ENCODE assay signal across 11 cellular contexts in genomic region chr6:5672581-5673011, GRCh38.
A peak's percentile ranks its signal among the peaks of the same experiment; 100 is the strongest.
DNase-seq lines count a peak whose midpoint lies in the region; ATAC-seq, FAIRE-seq and TF ChIP-seq lines count a peak whose summit lies in the region.
"Had no signal": no experiment of that assay in that cellular context is flagged by ENCODE, and none has a peak within 500 bp of the region (broad histone marks: within the 10 kb centered on the region; RNA-seq: fewer than 3 reads in every experiment).

No MANE protein-coding gene starts in this region.

- ATAC-seq in K562 (peak; percentile 61), HG03280 (IDR thresholded peaks at IDR 0.05; ENCODE audit: unreplicated experiment) (no peak), GM18517 (IDR thresholded peaks at IDR 0.05; ENCODE audit: unreplicated experiment) (no peak)

- H3K79me2 ChIP-seq in K562 (ENCODE audit: control insufficient read depth, insufficient read depth, low read length) = no peaks in the 10 kb centered on the region

- H3K27me3 ChIP-seq in cardiac muscle cell (no peaks in the 10 kb centered on the region), K562 (ENCODE audit: control insufficient read depth in 2 of 2, insufficient read depth in 2 of 2, low read length in 2 of 2) (no peaks in the 10 kb centered on the region), uterus (no peaks in the 10 kb centered on the region)

- peak; percentile 24 to 77 for DNase-seq in cardiac muscle cell (ENCODE audit: low read depth in 1 of 2, low spot score in 1 of 2)
- DNase-seq in cardiac septum (ENCODE audit: low spot score) = no peak
- DNase-seq in K562 (ENCODE audit: extremely low read depth in 1 of 4, low spot score in 3 of 4) = peak in 3 of 4 experiments; percentile 23 to 53 (median 45)
- DNase-seq in left kidney (ENCODE audit: low read depth, low spot score) = peak; percentile 76
- DNase-seq in uterus = peak; percentile 60 to 67
- DNase-seq in LoVo (ENCODE audit: low spot score) = no peak
- DNase-seq: activated naive CD4-positive, alpha-beta T cell treated with anti-CD3 and anti-CD28 coated beads for 36 hours; NCI-H2171 had no signal

- no peak overlapping the region for H2AFZ ChIP-seq in K562 (ENCODE audit: low read depth, low read length)

- in situ Hi-C loops in K562 (cut with MboI) = no loop called here

- H3K9ac ChIP-seq in K562 (ENCODE audit: insufficient read depth in 1 of 2, low read depth in 2 of 2, low read length in 2 of 2) = no peak overlapping the region

- intact Hi-C loops in cardiac septum (cut with DNase I) (no loop called here), K562 (cut with micrococcal nuclease) (loop anchor here (5.0 kb wide), 1 partner anchor 200 kb away; no protein-coding TSS in a partner anchor), uterus (cut with DNase I; ENCODE audit: low total_unique reads) (no loop called here)

- H3K9me3 ChIP-seq in cardiac muscle cell (ENCODE audit: low read depth) (no peaks in the 10 kb centered on the region), K562 (replicated peaks; ENCODE audit: control insufficient read depth, insufficient read depth, low read depth, low read length) (no peaks in the 10 kb centered on the region), uterus (no peaks in the 10 kb centered on the region)

- H3K4me2 ChIP-seq in K562 (ENCODE audit: insufficient read depth, low read length) = no peak overlapping the region

- no peaks in the 10 kb centered on the region for H4K20me1 ChIP-seq in K562 (replicated peaks; ENCODE audit: control insufficient read depth, insufficient read depth, low read length)

- POLR2A ChIA-PET in K562 (lab: Yijun Ruan, JAX) = interaction anchor here (0.6 to 1.2 kb wide), 4 partner anchors 8 to 227 kb away, joined by 3 to 5 read pairs (median 4); no protein-coding TSS in a partner anchor

- TF ChIP-seq CTCF in cardiac muscle cell (IDR thresholded peaks at IDR 0.05; ENCODE audit: low read depth, low read length) (no peak), K562 (IDR thresholded peaks at IDR 0.05 in 2 of 3, conservative IDR thresholded peaks at IDR 0.05 in 1 of 3; ENCODE audit: insufficient read depth in 2 of 3, low read depth in 1 of 3, low read length in 3 of 3) (no peak), uterus (IDR thresholded peaks at IDR 0.05) (no peak)

- no TSS peak for BruUV-seq in K562 (replicated peaks; lab: Mats Ljungman, UMichigan)

- TF ChIP-seq RAD21 in K562 (CRISPR knock-in tag; conservative IDR thresholded peaks at IDR 0.05 in 1 of 2, IDR thresholded peaks at IDR 0.05 in 1 of 2) = no peak

- no peaks in the 10 kb centered on the region for H3K9me1 ChIP-seq in K562 (ENCODE audit: control insufficient read depth, insufficient read depth, low read length)

- TF ChIP-seq EP300 in K562 (IDR thresholded peaks at IDR 0.05; ENCODE audit: low read length) = no peak

- H3K36me3 ChIP-seq in cardiac muscle cell (no peaks in the 10 kb centered on the region), K562 (ENCODE audit: control insufficient read depth, insufficient read depth, low read length) (no peaks in the 10 kb centered on the region), uterus (no peaks in the 10 kb centered on the region)

- H3K27ac ChIP-seq in cardiac muscle cell (no peak overlapping the region), K562 (ENCODE audit: extremely low read depth, low read depth, low read length) (no peak overlapping the region), uterus (peak overlapping the region; percentile 50 to 70)
- H3K27ac ChIP-seq: C4-2B had no signal

- CTCF ChIA-PET in K562 (lab: Yijun Ruan, JAX; ENCODE audit: low intra/inter-chr PET ratio) = no interaction called here

- WGBS in K562 (ENCODE audit: insufficient coverage, low coverage, missing lambda C conversion rate) = 10% methylated on average over 3 of the region's 3 CpGs

- peak; percentile 70 for FAIRE-seq in K562 (lab: Jason Lieb, UNC)

- H3K4me3 ChIP-seq in cardiac muscle cell = no peak overlapping the region
- no peak overlapping the region for H3K4me3 ChIP-seq in K562
- H3K4me3 ChIP-seq in uterus = no peak overlapping the region

- peaks cover 29% of the 10 kb centered on the region for H3K4me1 ChIP-seq in cardiac muscle cell (ENCODE audit: low read depth)
- H3K4me1 ChIP-seq in K562 (replicated peaks in 1 of 2; ENCODE audit: control insufficient read depth in 2 of 2, insufficient read depth in 2 of 2, low read length in 2 of 2) = peaks cover 0 to 17% of the 10 kb centered on the region in 2 experiments; a peak in 4 of 5 replicates
- peaks cover 0 to 9% of the 10 kb centered on the region in 2 donors for H3K4me1 ChIP-seq in uterus

- TF ChIP-seq POLR2A in K562 (conservative IDR thresholded peaks at IDR 0.05) = no peak
- no peak for TF ChIP-seq POLR2A in uterus (IDR thresholded peaks at IDR 0.05)

TF ChIP-seq in K562, 482 proteins besides CTCF, POLR2A, EP300 and RAD21 (continues in another document):
- TF ChIP-seq REST (CRISPR knock-in tag; IDR thresholded peaks at IDR 0.05; ENCODE audit: low read depth) = no peak
- TF ChIP-seq, protein P1, sequence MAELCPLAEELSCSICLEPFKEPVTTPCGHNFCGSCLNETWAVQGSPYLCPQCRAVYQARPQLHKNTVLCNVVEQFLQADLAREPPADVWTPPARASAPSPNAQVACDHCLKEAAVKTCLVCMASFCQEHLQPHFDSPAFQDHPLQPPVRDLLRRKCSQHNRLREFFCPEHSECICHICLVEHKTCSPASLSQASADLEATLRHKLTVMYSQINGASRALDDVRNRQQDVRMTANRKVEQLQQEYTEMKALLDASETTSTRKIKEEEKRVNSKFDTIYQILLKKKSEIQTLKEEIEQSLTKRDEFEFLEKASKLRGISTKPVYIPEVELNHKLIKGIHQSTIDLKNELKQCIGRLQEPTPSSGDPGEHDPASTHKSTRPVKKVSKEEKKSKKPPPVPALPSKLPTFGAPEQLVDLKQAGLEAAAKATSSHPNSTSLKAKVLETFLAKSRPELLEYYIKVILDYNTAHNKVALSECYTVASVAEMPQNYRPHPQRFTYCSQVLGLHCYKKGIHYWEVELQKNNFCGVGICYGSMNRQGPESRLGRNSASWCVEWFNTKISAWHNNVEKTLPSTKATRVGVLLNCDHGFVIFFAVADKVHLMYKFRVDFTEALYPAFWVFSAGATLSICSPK (IDR thresholded peaks at IDR 0.05; ENCODE audit: borderline replicate concordance) = no peak
- TF ChIP-seq MAFK (IDR thresholded peaks at IDR 0.05; ENCODE audit: low read length) = peak; percentile 44; the same call in 1 of the 2 replicates
- no peak for TF ChIP-seq ILK (tag; IDR thresholded peaks at IDR 0.05; ENCODE audit: borderline replicate concordance, low read depth)
- no peak for TF ChIP-seq ZNF140 (CRISPR knock-in tag; IDR thresholded peaks at IDR 0.05)
- TF ChIP-seq HDAC2 (IDR thresholded peaks at IDR 0.05) = no peak
- TF ChIP-seq KAT7 (CRISPR knock-in tag; IDR thresholded peaks at IDR 0.05; ENCODE audit: borderline replicate concordance) = no peak
- TF ChIP-seq PRPF4 (IDR thresholded peaks at IDR 0.05; ENCODE audit: insufficient read depth, low read depth, low read length, poor library complexity, severe bottlenecking) = no peak
- no peak for TF ChIP-seq HDAC1 (IDR thresholded peaks at IDR 0.05)
- TF ChIP-seq PYGO2 (tag; IDR thresholded peaks at IDR 0.05) = no peak
- no peak for TF ChIP-seq CREM (IDR thresholded peaks at IDR 0.05; ENCODE audit: low read depth)
- TF ChIP-seq NCOA2 (IDR thresholded peaks at IDR 0.05; ENCODE audit: partially characterized antibody in 2 of 2) = no peak
- no peak for TF ChIP-seq COPS2 (conservative IDR thresholded peaks at IDR 0.05)
- TF ChIP-seq NCOR1 (IDR thresholded peaks at IDR 0.05) = no peak
- no peak for TF ChIP-seq JUND (IDR thresholded peaks at IDR 0.05; ENCODE audit: borderline replicate concordance, low read depth, low read length)
- peak; percentile 27; the same call in 1 of the 3 replicates for TF ChIP-seq JUND (tag; IDR thresholded peaks at IDR 0.05; ENCODE audit: borderline replicate concordance, low read depth, low read length)
- TF ChIP-seq ELF1 (tag; IDR thresholded peaks at IDR 0.05) = no peak
- 0 out of 2 replicates have a peak, but pooled peaks have one; percentile 59 for TF ChIP-seq BACH1 (tag; IDR thresholded peaks at IDR 0.05)
- TF ChIP-seq PTRF (tag; IDR thresholded peaks at IDR 0.05) = no peak
- TF ChIP-seq, protein P2, sequence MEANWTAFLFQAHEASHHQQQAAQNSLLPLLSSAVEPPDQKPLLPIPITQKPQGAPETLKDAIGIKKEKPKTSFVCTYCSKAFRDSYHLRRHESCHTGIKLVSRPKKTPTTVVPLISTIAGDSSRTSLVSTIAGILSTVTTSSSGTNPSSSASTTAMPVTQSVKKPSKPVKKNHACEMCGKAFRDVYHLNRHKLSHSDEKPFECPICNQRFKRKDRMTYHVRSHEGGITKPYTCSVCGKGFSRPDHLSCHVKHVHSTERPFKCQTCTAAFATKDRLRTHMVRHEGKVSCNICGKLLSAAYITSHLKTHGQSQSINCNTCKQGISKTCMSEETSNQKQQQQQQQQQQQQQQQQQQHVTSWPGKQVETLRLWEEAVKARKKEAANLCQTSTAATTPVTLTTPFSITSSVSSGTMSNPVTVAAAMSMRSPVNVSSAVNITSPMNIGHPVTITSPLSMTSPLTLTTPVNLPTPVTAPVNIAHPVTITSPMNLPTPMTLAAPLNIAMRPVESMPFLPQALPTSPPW (CRISPR knock-in tag; IDR thresholded peaks at IDR 0.05) = peak; percentile 45

Comparison
In these comparisons a context has a peak if more than half of its experiments do, and no peak if none do; other contexts are left out.
1. DNase-seq: peak in cardiac muscle cell (2 of 2), K562 (3 of 4), left kidney (single experiment) and uterus (2 of 2); none in cardiac septum (single experiment) and LoVo (single experiment).
2. H3K27ac ChIP-seq: peak in uterus (2 of 2); none in cardiac muscle cell (single experiment) and K562 (single experiment).